Comparison of ENCODE assay signal across 2 cellular contexts in the genomic region with DNA sequence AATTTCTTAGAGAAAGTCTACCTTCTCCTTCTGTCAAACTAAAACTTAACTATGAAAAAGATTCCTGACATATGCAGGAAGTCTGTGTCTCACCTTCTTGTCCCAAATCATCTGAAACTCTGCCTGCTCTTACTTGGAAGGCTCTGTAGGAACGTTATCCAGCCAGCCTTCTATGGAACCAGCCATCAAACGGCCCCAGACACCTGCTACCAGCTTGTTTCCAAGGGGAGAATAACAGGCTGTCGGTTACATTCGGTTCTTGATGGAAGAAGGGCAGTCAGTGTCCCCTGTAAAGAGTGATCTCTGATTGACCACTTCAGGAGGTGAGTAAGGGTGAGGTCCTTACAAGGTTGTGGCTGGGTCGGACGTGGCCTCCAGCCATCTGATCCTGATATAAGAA.
TF ChIP-seq lines count a peak whose summit lies in the region.

No MANE protein-coding gene starts in this region.

TF ChIP-seq in endothelial cell of umbilical vein, 7 proteins besides CTCF, POLR2A, EP300 and RAD21:
- TF ChIP-seq FOS (IDR thresholded peaks at IDR 0.05; ENCODE audit: borderline replicate concordance, insufficient read depth, low read length) (no peak), JUN (IDR thresholded peaks at IDR 0.05; ENCODE audit: borderline replicate concordance, insufficient read depth, insufficient read length, low read depth) (no peak)

TF ChIP-seq in GM23338, 12 proteins besides CTCF, POLR2A, EP300 and RAD21 (continued from another document):
- TF ChIP-seq JUNB (IDR thresholded peaks at IDR 0.05; ENCODE audit: unreplicated experiment): no peak
- TF ChIP-seq, protein P1, sequence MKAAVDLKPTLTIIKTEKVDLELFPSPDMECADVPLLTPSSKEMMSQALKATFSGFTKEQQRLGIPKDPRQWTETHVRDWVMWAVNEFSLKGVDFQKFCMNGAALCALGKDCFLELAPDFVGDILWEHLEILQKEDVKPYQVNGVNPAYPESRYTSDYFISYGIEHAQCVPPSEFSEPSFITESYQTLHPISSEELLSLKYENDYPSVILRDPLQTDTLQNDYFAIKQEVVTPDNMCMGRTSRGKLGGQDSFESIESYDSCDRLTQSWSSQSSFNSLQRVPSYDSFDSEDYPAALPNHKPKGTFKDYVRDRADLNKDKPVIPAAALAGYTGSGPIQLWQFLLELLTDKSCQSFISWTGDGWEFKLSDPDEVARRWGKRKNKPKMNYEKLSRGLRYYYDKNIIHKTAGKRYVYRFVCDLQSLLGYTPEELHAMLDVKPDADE (IDR thresholded peaks at IDR 0.05): no peak
- TF ChIP-seq CREB1 (CRISPR knock-in tag; IDR thresholded peaks at IDR 0.05; ENCODE audit: low read depth): no peak
- TF ChIP-seq, protein P2, sequence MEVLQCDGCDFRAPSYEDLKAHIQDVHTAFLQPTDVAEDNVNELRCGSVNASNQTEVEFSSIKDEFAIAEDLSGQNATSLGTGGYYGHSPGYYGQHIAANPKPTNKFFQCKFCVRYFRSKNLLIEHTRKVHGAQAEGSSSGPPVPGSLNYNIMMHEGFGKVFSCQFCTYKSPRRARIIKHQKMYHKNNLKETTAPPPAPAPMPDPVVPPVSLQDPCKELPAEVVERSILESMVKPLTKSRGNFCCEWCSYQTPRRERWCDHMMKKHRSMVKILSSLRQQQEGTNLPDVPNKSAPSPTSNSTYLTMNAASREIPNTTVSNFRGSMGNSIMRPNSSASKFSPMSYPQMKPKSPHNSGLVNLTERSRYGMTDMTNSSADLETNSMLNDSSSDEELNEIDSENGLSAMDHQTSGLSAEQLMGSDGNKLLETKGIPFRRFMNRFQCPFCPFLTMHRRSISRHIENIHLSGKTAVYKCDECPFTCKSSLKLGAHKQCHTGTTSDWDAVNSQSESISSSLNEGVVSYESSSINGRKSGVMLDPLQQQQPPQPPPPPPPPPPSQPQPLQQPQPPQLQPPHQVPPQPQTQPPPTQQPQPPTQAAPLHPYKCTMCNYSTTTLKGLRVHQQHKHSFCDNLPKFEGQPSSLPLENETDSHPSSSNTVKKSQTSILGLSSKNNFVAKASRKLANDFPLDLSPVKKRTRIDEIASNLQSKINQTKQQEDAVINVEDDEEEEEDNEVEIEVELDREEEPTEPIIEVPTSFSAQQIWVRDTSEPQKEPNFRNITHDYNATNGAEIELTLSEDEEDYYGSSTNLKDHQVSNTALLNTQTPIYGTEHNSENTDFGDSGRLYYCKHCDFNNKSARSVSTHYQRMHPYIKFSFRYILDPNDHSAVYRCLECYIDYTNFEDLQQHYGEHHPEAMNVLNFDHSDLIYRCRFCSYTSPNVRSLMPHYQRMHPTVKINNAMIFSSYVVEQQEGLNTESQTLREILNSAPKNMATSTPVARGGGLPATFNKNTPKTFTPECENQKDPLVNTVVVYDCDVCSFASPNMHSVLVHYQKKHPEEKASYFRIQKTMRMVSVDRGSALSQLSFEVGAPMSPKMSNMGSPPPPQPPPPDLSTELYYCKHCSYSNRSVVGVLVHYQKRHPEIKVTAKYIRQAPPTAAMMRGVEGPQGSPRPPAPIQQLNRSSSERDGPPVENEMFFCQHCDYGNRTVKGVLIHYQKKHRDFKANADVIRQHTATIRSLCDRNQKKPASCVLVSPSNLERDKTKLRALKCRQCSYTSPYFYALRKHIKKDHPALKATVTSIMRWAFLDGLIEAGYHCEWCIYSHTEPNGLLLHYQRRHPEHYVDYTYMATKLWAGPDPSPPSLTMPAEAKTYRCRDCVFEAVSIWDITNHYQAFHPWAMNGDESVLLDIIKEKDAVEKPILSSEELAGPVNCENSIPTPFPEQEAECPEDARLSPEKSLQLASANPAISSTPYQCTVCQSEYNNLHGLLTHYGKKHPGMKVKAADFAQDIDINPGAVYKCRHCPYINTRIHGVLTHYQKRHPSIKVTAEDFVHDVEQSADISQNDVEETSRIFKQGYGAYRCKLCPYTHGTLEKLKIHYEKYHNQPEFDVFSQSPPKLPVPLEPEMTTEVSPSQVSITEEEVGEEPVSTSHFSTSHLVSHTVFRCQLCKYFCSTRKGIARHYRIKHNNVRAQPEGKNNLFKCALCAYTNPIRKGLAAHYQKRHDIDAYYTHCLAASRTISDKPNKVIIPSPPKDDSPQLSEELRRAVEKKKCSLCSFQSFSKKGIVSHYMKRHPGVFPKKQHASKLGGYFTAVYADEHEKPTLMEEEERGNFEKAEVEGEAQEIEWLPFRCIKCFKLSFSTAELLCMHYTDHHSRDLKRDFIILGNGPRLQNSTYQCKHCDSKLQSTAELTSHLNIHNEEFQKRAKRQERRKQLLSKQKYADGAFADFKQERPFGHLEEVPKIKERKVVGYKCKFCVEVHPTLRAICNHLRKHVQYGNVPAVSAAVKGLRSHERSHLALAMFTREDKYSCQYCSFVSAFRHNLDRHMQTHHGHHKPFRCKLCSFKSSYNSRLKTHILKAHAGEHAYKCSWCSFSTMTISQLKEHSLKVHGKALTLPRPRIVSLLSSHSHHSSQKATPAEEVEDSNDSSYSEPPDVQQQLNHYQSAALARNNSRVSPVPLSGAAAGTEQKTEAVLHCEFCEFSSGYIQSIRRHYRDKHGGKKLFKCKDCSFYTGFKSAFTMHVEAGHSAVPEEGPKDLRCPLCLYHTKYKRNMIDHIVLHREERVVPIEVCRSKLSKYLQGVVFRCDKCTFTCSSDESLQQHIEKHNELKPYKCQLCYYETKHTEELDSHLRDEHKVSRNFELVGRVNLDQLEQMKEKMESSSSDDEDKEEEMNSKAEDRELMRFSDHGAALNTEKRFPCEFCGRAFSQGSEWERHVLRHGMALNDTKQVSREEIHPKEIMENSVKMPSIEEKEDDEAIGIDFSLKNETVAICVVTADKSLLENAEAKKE (CRISPR knock-in tag; IDR thresholded peaks at IDR 0.05): no peak
- TF ChIP-seq ZNF331 (CRISPR knock-in tag; IDR thresholded peaks at IDR 0.05; ENCODE audit: low read depth): no peak
- TF ChIP-seq POLR2AphosphoS5 (IDR thresholded peaks at IDR 0.05; ENCODE audit: low read depth): no peak
- no peak for TF ChIP-seq EZH2 (IDR thresholded peaks at IDR 0.05; ENCODE audit: low read depth, unreplicated experiment)
- TF ChIP-seq EZH2phosphoT487 (IDR thresholded peaks at IDR 0.05; ENCODE audit: unreplicated experiment): no peak
- TF ChIP-seq, protein P3, sequence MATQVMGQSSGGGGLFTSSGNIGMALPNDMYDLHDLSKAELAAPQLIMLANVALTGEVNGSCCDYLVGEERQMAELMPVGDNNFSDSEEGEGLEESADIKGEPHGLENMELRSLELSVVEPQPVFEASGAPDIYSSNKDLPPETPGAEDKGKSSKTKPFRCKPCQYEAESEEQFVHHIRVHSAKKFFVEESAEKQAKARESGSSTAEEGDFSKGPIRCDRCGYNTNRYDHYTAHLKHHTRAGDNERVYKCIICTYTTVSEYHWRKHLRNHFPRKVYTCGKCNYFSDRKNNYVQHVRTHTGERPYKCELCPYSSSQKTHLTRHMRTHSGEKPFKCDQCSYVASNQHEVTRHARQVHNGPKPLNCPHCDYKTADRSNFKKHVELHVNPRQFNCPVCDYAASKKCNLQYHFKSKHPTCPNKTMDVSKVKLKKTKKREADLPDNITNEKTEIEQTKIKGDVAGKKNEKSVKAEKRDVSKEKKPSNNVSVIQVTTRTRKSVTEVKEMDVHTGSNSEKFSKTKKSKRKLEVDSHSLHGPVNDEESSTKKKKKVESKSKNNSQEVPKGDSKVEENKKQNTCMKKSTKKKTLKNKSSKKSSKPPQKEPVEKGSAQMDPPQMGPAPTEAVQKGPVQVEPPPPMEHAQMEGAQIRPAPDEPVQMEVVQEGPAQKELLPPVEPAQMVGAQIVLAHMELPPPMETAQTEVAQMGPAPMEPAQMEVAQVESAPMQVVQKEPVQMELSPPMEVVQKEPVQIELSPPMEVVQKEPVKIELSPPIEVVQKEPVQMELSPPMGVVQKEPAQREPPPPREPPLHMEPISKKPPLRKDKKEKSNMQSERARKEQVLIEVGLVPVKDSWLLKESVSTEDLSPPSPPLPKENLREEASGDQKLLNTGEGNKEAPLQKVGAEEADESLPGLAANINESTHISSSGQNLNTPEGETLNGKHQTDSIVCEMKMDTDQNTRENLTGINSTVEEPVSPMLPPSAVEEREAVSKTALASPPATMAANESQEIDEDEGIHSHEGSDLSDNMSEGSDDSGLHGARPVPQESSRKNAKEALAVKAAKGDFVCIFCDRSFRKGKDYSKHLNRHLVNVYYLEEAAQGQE (IDR thresholded peaks at IDR 0.05; ENCODE audit: unreplicated experiment): no peak
- no peak for TF ChIP-seq ZNF114 (CRISPR knock-in tag; IDR thresholded peaks at IDR 0.05)
